Comparison of ENCODE assay signal across 9 cellular contexts in genomic region chr20:41005361-41005729, GRCh38. TPM values are rescaled to one million over a fixed set of nuclear protein-coding genes. Genes with fewer than 3 reads are reported as not detected.
A peak's percentile ranks its signal among the peaks of the same experiment; 100 is the strongest.
DNase-seq lines count a peak whose midpoint lies in the region; ATAC-seq and TF ChIP-seq lines count a peak whose summit lies in the region.
"Had no signal": no experiment of that assay in that cellular context is flagged by ENCODE, and none has a peak within 500 bp of the region (broad histone marks: within the 10 kb centered on the region; RNA-seq: fewer than 3 reads in every experiment).

No MANE protein-coding gene starts in this region.

- CTCF ChIA-PET in naive thymus-derived CD4-positive, alpha-beta T cell (lab: Charles Lee), result interaction anchor here (1.1 kb wide), 1 partner anchor 13 kb away, joined by 4 read pairs; no protein-coding TSS in a partner anchor

- H2AFZ ChIP-seq in smooth muscle cell (ENCODE audit: low read depth), result no peak overlapping the region

- TF ChIP-seq CTCF in fibroblast of pulmonary artery (IDR thresholded peaks at IDR 0.05; ENCODE audit: low read length, missing control alignments) (no peak), gastrocnemius medialis (IDR thresholded peaks at IDR 0.05 in 4 of 5, conservative IDR thresholded peaks at IDR 0.05 in 1 of 5) (no peak), smooth muscle cell (IDR thresholded peaks at IDR 0.05; ENCODE audit: borderline replicate concordance, insufficient read depth, poor library complexity, severe bottlenecking) (no peak)

- H3K4me1 ChIP-seq in gastrocnemius medialis (peaks cover 28 to 35% of the 10 kb centered on the region in 2 donors), smooth muscle cell (ENCODE audit: low read depth) (peaks cover 8% of the 10 kb centered on the region)
- peaks cover 0 to 11% of the 10 kb centered on the region in 2 donors for H3K4me1 ChIP-seq in naive thymus-derived CD4-positive, alpha-beta T cell (ENCODE audit: control insufficient read depth in 2 of 2, insufficient read depth in 2 of 2, low read length in 2 of 2)

- H3K79me2 ChIP-seq in smooth muscle cell (ENCODE audit: low read depth), result no peaks in the 10 kb centered on the region

- H3K36me3 Mint-ChIP-seq in naive thymus-derived CD4-positive, alpha-beta T cell, result peaks cover 0 to 9% (median 0%) of the 10 kb centered on the region in 5 donors

- H3K9me3 Mint-ChIP-seq in naive thymus-derived CD4-positive, alpha-beta T cell, result peaks cover 0 to 2% (median 0%) of the 10 kb centered on the region in 11 donors

- POLR2A ChIA-PET in naive thymus-derived CD4-positive, alpha-beta T cell (lab: Charles Lee), result no interaction called here

- 41% methylated on average over 4 of the region's 4 CpGs for WGBS in smooth muscle cell (ENCODE audit: low lambda C conversion rate)

- peaks cover 26% of the 10 kb centered on the region for H3F3A ChIP-seq in smooth muscle cell (ENCODE audit: low read depth)

- H3K4me3 ChIP-seq in fibroblast of pulmonary artery (replicated peaks; ENCODE audit: low read depth, low read length), result peak overlapping the region; percentile 29
- no peak overlapping the region for H3K4me3 ChIP-seq in gastrocnemius medialis
- no peak overlapping the region for H3K4me3 ChIP-seq in smooth muscle cell
- H3K4me3 ChIP-seq in naive thymus-derived CD4-positive, alpha-beta T cell (ENCODE audit: low read length), result no peak overlapping the region

- peak; percentile 46 to 52 for ATAC-seq in gastrocnemius medialis
- ATAC-seq in naive thymus-derived CD4-positive, alpha-beta T cell, result no peak

- H3K4me1 Mint-ChIP-seq in naive thymus-derived CD4-positive, alpha-beta T cell, result peaks cover 11 to 52% (median 19%) of the 10 kb centered on the region in 7 donors

- H3K9ac ChIP-seq in smooth muscle cell (ENCODE audit: low read depth), result no peak overlapping the region

- in situ Hi-C loops in gastrocnemius medialis (cut with MboI; ENCODE audit: low sequenced_read_pairs in 4 of 4), result no loop called here

- peaks cover 5% of the 10 kb centered on the region for H4K20me1 ChIP-seq in smooth muscle cell (ENCODE audit: low read depth)

- H3K36me3 ChIP-seq in gastrocnemius medialis (no peaks in the 10 kb centered on the region), smooth muscle cell (ENCODE audit: low read depth) (no peaks in the 10 kb centered on the region)
- H3K36me3 ChIP-seq in naive thymus-derived CD4-positive, alpha-beta T cell (ENCODE audit: control insufficient read depth in 2 of 3, insufficient read depth in 3 of 3, low read length in 3 of 3), result no peaks in the 10 kb centered on the region

- peak overlapping the region in 1 of 9 donors; percentile 55 for H3K27ac Mint-ChIP-seq in naive thymus-derived CD4-positive, alpha-beta T cell

- H3K4me3 Mint-ChIP-seq in naive thymus-derived CD4-positive, alpha-beta T cell, result no peak overlapping the region

- H3K4me2 ChIP-seq in smooth muscle cell, result no peak overlapping the region

- intact Hi-C loops in gastrocnemius medialis (cut with DNase I; ENCODE audit: low total_unique reads), result loop anchor here (2.0 kb wide), 1 partner anchor 23 kb away; the partner anchor contains the start of gene TOP1
- intact Hi-C loops in naive thymus-derived CD4-positive, alpha-beta T cell (cut with micrococcal nuclease), result no loop called here

- peak; percentile 16 to 19 for TF ChIP-seq POLR2A in gastrocnemius medialis (IDR thresholded peaks at IDR 0.05)

- no peaks in the 10 kb centered on the region for H3K27me3 Mint-ChIP-seq in naive thymus-derived CD4-positive, alpha-beta T cell

- DNase-seq in GM03348 (ENCODE audit: low spot score) (peak; percentile 58), RKO (ENCODE audit: low spot score) (peak; percentile 99), fibroblast of pulmonary artery (ENCODE audit: low read depth) (peak; percentile 99), gastrocnemius medialis (peak; percentile 68 to 84), GF-D8 (lab: John Stamatoyannopoulos, UW) (no peak), smooth muscle cell (lab: John Stamatoyannopoulos, UW; ENCODE audit: unreplicated experiment) (no peak), NCI-H146 treated with DMSO at 0.1 percent for 48 hours (lab: John Stamatoyannopoulos, UW; ENCODE audit: unreplicated experiment) (no peak)
- DNase-seq in naive thymus-derived CD4-positive, alpha-beta T cell, result no peak

- H3K27ac ChIP-seq in gastrocnemius medialis (peak overlapping the region; percentile 69 to 78 (median 74)), smooth muscle cell (ENCODE audit: low read depth) (no peak overlapping the region)
- H3K27ac ChIP-seq in naive thymus-derived CD4-positive, alpha-beta T cell (ENCODE audit: low read depth, low read length), result no peak overlapping the region
- H3K27ac ChIP-seq: HL-60 had no signal

- H3K9me3 ChIP-seq in gastrocnemius medialis (peaks cover 0 to 11% (median 5%) of the 10 kb centered on the region in 3 donors), smooth muscle cell (replicated peaks; ENCODE audit: low read depth) (no peaks in the 10 kb centered on the region)
- no peaks in the 10 kb centered on the region for H3K9me3 ChIP-seq in naive thymus-derived CD4-positive, alpha-beta T cell (ENCODE audit: control insufficient read depth in 2 of 3, low read length in 3 of 3)

- no peaks in the 10 kb centered on the region for H3K27me3 ChIP-seq in gastrocnemius medialis
- no peaks in the 10 kb centered on the region for H3K27me3 ChIP-seq in smooth muscle cell (ENCODE audit: low read depth)
- no peaks in the 10 kb centered on the region for H3K27me3 ChIP-seq in naive thymus-derived CD4-positive, alpha-beta T cell (ENCODE audit: control insufficient read depth in 2 of 2, insufficient read depth in 2 of 2, low read length in 2 of 2)

RNA-seq across cellular contexts. Expression of gene TOP1, which starts 23.3 kb away (rescaled TPM):
- total RNA-seq in gastrocnemius medialis (10 to 100 TPM in 3 of 4 donors, 1 to 10 TPM in 1; 9.4 to 13.6 (median 12.2) TPM), smooth muscle cell (28.6 and 28.9 TPM in 2 replicates)
- 17.0 and 23.6 TPM in 2 replicates for polyA plus RNA-seq in smooth muscle cell
- total RNA-seq in naive thymus-derived CD4-positive, alpha-beta T cell, result 10 to 100 TPM; 32.0 to 82.8 (median 43.4) TPM
- 10 to 100 TPM; 10.2 to 13.6 TPM for polyA plus RNA-seq in naive thymus-derived CD4-positive, alpha-beta T cell

Comparison
In these comparisons a context has a peak if more than half of its experiments do, and no peak if none do; other contexts are left out.
1. DNase-seq: peak in GM03348 (single experiment), RKO (single experiment), fibroblast of pulmonary artery (single experiment) and gastrocnemius medialis (2 of 2); none in GF-D8 (single experiment), smooth muscle cell (single experiment), NCI-H146 treated with DMSO at 0.1 percent for 48 hours (single experiment) and naive thymus-derived CD4-positive, alpha-beta T cell (0 of 9).
2. H3K27ac ChIP-seq: peak in gastrocnemius medialis (4 of 4); none in smooth muscle cell (single experiment) and naive thymus-derived CD4-positive, alpha-beta T cell (single experiment).